ENCODE assay signal across 9 cellular contexts in genomic region chr10:101355307-101355706, GRCh38. TPM values are rescaled to one million over a fixed set of nuclear protein-coding genes. Genes with fewer than 3 reads are reported as not detected.
DNase-seq lines count a peak whose midpoint lies in the region; ATAC-seq, FAIRE-seq and TF ChIP-seq lines count a peak whose summit lies in the region.
"Had no signal": no experiment of that assay in that cellular context is flagged by ENCODE, and none has a peak within 500 bp of the region (broad histone marks: within the 10 kb centered on the region; RNA-seq: fewer than 3 reads in every experiment).

No MANE protein-coding gene starts in this region.

- H3K27me3 Mint-ChIP-seq in CD14-positive monocyte (ENCODE audit: low read depth in 3 of 3) = peaks cover 3 to 6% (median 4%) of the 10 kb centered on the region in 3 donors

- H3K4me3 ChIP-seq in OCI-LY7 (ENCODE audit: low read depth, low read length, poor library complexity, severe bottlenecking) (peak overlapping the region; percentile 86), endothelial cell of umbilical vein (replicated peaks in 1 of 3; ENCODE audit: insufficient read depth in 1 of 3, low read depth in 1 of 3, low read length in 3 of 3) (peak overlapping the region in 1 of 3 experiments; percentile 73), trophoblast cell (ENCODE audit: low read depth, low read length) (no peak overlapping the region)

- peak overlapping the region; percentile 75; the same call in 1 of the 2 replicates for H3K9ac ChIP-seq in ES-I3 (ENCODE audit: low read depth, low read length)
- no peak overlapping the region for H3K9ac ChIP-seq in endothelial cell of umbilical vein (replicated peaks; ENCODE audit: extremely low read depth, insufficient read depth, low read length)
- H3K9ac ChIP-seq in trophoblast cell (ENCODE audit: low read length) = no peak overlapping the region

- CTCF ChIA-PET in OCI-LY7 (lab: Charles Lee; ENCODE audit: unreplicated experiment) (no interaction called here), endothelial cell of umbilical vein (lab: Charles Lee) (interaction anchor here (1.0 to 3.3 kb wide), 6 partner anchors 12 to 112 kb away, joined by 3 to 19 read pairs (median 5); no protein-coding TSS in a partner anchor)

- peak overlapping the region; percentile 77 for H3K4me2 ChIP-seq in OCI-LY7 (ENCODE audit: low read length)
- peak overlapping the region; percentile 91 for H3K4me2 ChIP-seq in endothelial cell of umbilical vein (ENCODE audit: insufficient read depth, low read length)
- H3K4me2 ChIP-seq in trophoblast cell (ENCODE audit: low read length) = peak overlapping the region; percentile 83

- H4K8ac ChIP-seq in trophoblast cell (ENCODE audit: low read depth, low read length) = no peak overlapping the region

- H3K4me1 ChIP-seq in ES-I3 (ENCODE audit: insufficient read depth, low read length) (no peaks in the 10 kb centered on the region; the same call in 1 of the 2 replicates), OCI-LY7 (ENCODE audit: insufficient read depth, low read length, poor library complexity, severe bottlenecking) (peaks cover 14% of the 10 kb centered on the region), endothelial cell of umbilical vein (ENCODE audit: control insufficient read depth, extremely low read depth, insufficient read depth, low read length) (peaks cover 11% of the 10 kb centered on the region), trophoblast cell (ENCODE audit: control insufficient read depth in 1 of 2, insufficient read depth in 2 of 2, low read length in 2 of 2) (peaks cover 3 to 4% of the 10 kb centered on the region in 2 experiments)

- no peak overlapping the region for H4K12ac ChIP-seq in trophoblast cell (ENCODE audit: low read depth, low read length)

- no peaks in the 10 kb centered on the region for H3K9me2 ChIP-seq in OCI-LY7 (ENCODE audit: insufficient read depth, low read length)

- WGBS in trophoblast cell (ENCODE audit: extremely low coverage, insufficient coverage, insufficient read length) = no CpG with 5 or more reads among the region's 4 CpGs

- H3K4ac ChIP-seq in trophoblast cell (ENCODE audit: low read depth, low read length) = no peak overlapping the region

- no peaks in the 10 kb centered on the region for H3K9me3 Mint-ChIP-seq in CD14-positive monocyte

- H3K9me1 ChIP-seq in endothelial cell of umbilical vein (replicated peaks; ENCODE audit: control insufficient read depth, extremely low read depth, insufficient read depth, low read length) = no peaks in the 10 kb centered on the region

- no peak overlapping the region for H2BK5ac ChIP-seq in trophoblast cell (ENCODE audit: low read depth, low read length, poor library complexity)

- peaks cover 4 to 10% of the 10 kb centered on the region in 2 donors for H3K36me3 Mint-ChIP-seq in CD14-positive monocyte

- H3K79me1 ChIP-seq in trophoblast cell (ENCODE audit: low read length) = peaks cover 7% of the 10 kb centered on the region

- H4K91ac ChIP-seq in trophoblast cell (ENCODE audit: low read depth, low read length) = no peak overlapping the region

- intact Hi-C loops in OCI-LY7 (cut with micrococcal nuclease; ENCODE audit: unreplicated experiment) (no loop called here), endothelial cell of umbilical vein (cut with micrococcal nuclease) (no loop called here), CD14-positive monocyte (cut with micrococcal nuclease) (loop anchor here in 1 of 2 donors (10.0 kb wide), 1 partner anchor 459 kb away; the partner anchor contains the start of gene OGA)

- no peak overlapping the region for H3K27ac ChIP-seq in OCI-LY7 (ENCODE audit: low read depth, low read length, poor library complexity, severe bottlenecking)
- no peak overlapping the region for H3K27ac ChIP-seq in endothelial cell of umbilical vein (ENCODE audit: insufficient read depth, low read depth, low read length)
- H3K27ac ChIP-seq in trophoblast cell (ENCODE audit: low read depth, low read length) = no peak overlapping the region

- peaks cover 12% of the 10 kb centered on the region for H3K79me2 ChIP-seq in OCI-LY7 (ENCODE audit: insufficient read depth, low read depth, low read length)
- H3K79me2 ChIP-seq in endothelial cell of umbilical vein (ENCODE audit: control insufficient read depth, insufficient read depth, low read length) = peaks cover 13% of the 10 kb centered on the region
- peaks cover 7% of the 10 kb centered on the region for H3K79me2 ChIP-seq in trophoblast cell (ENCODE audit: control insufficient read depth, insufficient read depth, low read length, poor library complexity)

- FAIRE-seq in endothelial cell of umbilical vein (lab: Jason Lieb, UNC) = no peak

- H3K36me3 ChIP-seq in ES-I3 (ENCODE audit: insufficient read depth, low read length) (no peaks in the 10 kb centered on the region), OCI-LY7 (ENCODE audit: insufficient read depth, low read length) (no peaks in the 10 kb centered on the region), endothelial cell of umbilical vein (ENCODE audit: control insufficient read depth in 2 of 2, extremely low read depth in 1 of 2, insufficient read depth in 2 of 2, low read length in 2 of 2) (no peaks in the 10 kb centered on the region), trophoblast cell (ENCODE audit: control insufficient read depth in 1 of 2, insufficient read depth in 2 of 2, low read length in 2 of 2) (peaks cover 0 to 2% of the 10 kb centered on the region in 2 experiments)

- peaks cover 0 to 4% of the 10 kb centered on the region in 2 experiments for H3K27me3 ChIP-seq in endothelial cell of umbilical vein (ENCODE audit: control insufficient read depth in 2 of 2, insufficient read depth in 2 of 2, low read length in 2 of 2)
- no peaks in the 10 kb centered on the region for H3K27me3 ChIP-seq in trophoblast cell (ENCODE audit: insufficient read depth, low read length)

- no peak overlapping the region; the same call in 1 of the 2 replicates for H2AFZ ChIP-seq in OCI-LY7 (ENCODE audit: low read length)
- no peak overlapping the region for H2AFZ ChIP-seq in endothelial cell of umbilical vein (ENCODE audit: low read depth, low read length)
- no peak overlapping the region for H2AFZ ChIP-seq in trophoblast cell (ENCODE audit: insufficient read depth, low read length, poor library complexity)

- H2AK5ac ChIP-seq in trophoblast cell (ENCODE audit: low read length) = no peak overlapping the region

- POLR2A ChIA-PET in OCI-LY7 (lab: Charles Lee) = interaction anchor here (1.3 kb wide), 2 partner anchors 13 to 16 kb away, joined by 3 to 5 read pairs; no protein-coding TSS in a partner anchor
- POLR2A ChIA-PET in endothelial cell of umbilical vein (lab: Charles Lee) = no interaction called here

- no peak for TF ChIP-seq POLR2A in endothelial cell of umbilical vein (IDR thresholded peaks at IDR 0.05; ENCODE audit: low read depth, low read length)

- TF ChIP-seq CTCF in OCI-LY7 (conservative IDR thresholded peaks at IDR 0.05; ENCODE audit: low read length) (no peak), endothelial cell of umbilical vein (IDR thresholded peaks at IDR 0.05; ENCODE audit: extremely low read depth in 1 of 2, insufficient read depth in 1 of 2, low read depth in 1 of 2, low read length in 2 of 2) (no peak), CD14-positive monocyte (IDR thresholded peaks at IDR 0.05) (no peak)

- H3K9me3 ChIP-seq in ES-I3 (ENCODE audit: control insufficient read depth, insufficient read depth, low read length) (no peaks in the 10 kb centered on the region), OCI-LY7 (ENCODE audit: low read length) (no peaks in the 10 kb centered on the region), endothelial cell of umbilical vein (replicated peaks; ENCODE audit: control insufficient read depth, insufficient read depth, low read length) (no peaks in the 10 kb centered on the region), trophoblast cell (ENCODE audit: insufficient read depth, low read depth, low read length) (no peaks in the 10 kb centered on the region)

- H3K4me1 Mint-ChIP-seq in CD14-positive monocyte = peaks cover 20% of the 10 kb centered on the region

- ATAC-seq in GM19395 (IDR thresholded peaks at IDR 0.05; ENCODE audit: unreplicated experiment) (no peak), HG02981 (IDR thresholded peaks at IDR 0.05; ENCODE audit: unreplicated experiment) (no peak)

- BruUV-seq in OCI-LY7 (replicated peaks; lab: Mats Ljungman, UMichigan) = TSS peak; percentile 54
- BruUV-seq in endothelial cell of umbilical vein (replicated peaks; lab: Mats Ljungman, UMichigan) = no TSS peak

- no peak overlapping the region for H2BK120ac ChIP-seq in trophoblast cell (ENCODE audit: insufficient read depth, low read length, poor library complexity)

- H4K20me1 ChIP-seq in OCI-LY7 (ENCODE audit: insufficient read depth, low read length) (no peaks in the 10 kb centered on the region), endothelial cell of umbilical vein (replicated peaks; ENCODE audit: control insufficient read depth, extremely low read depth, insufficient read depth, low read length) (no peaks in the 10 kb centered on the region)

- no peak overlapping the region for H3K27ac Mint-ChIP-seq in CD14-positive monocyte

- no peak overlapping the region for H2BK12ac ChIP-seq in trophoblast cell (ENCODE audit: low read length)

- DNase-seq in OCI-LY7 (ENCODE audit: low spot score) (no peak), endothelial cell of umbilical vein (ENCODE audit: low read depth, low spot score) (no peak), trophoblast cell (no peak), CD14-positive monocyte (ENCODE audit: low spot score) (no peak), NCI-H748 treated with DMSO at 0.1 percent for 48 hours (lab: John Stamatoyannopoulos, UW) (no peak)
- DNase-seq: hypothalamus had no signal

- no peak overlapping the region for H3K14ac ChIP-seq in trophoblast cell (ENCODE audit: low read length)

- dilution Hi-C loops in endothelial cell of umbilical vein (cut with MboI; ENCODE audit: extremely low pct_ligation_motif_present, low sequenced_read_pairs) = no loop called here

- peak overlapping the region in 1 of 2 donors; percentile 93 for H3K4me3 Mint-ChIP-seq in CD14-positive monocyte

- H3K23ac ChIP-seq in trophoblast cell (ENCODE audit: low read length) = no peak overlapping the region

- no peak overlapping the region for H3K18ac ChIP-seq in trophoblast cell (ENCODE audit: low read length)

TF ChIP-seq in endothelial cell of umbilical vein, 7 proteins besides CTCF, POLR2A, EP300 and RAD21 (continues in another document):
- no peak for TF ChIP-seq JUN (IDR thresholded peaks at IDR 0.05; ENCODE audit: borderline replicate concordance, insufficient read depth, insufficient read length, low read depth)

RNA-seq across cellular contexts. Expression of gene BTRC, which starts 1.3 kb away (rescaled TPM):
- 6.1 and 7.3 TPM in 2 replicates for total RNA-seq in OCI-LY7 (2014; rRNA removed; shearing (Covaris generic))
- 17.2 and 17.8 TPM in 2 replicates for total RNA-seq in OCI-LY7 (2022)
- 18.5 and 19.7 TPM in 2 replicates for total RNA-seq in endothelial cell of umbilical vein
- polyA plus RNA-seq in endothelial cell of umbilical vein = 10.0 and 11.6 TPM in 2 replicates
- 8.1 and 8.4 TPM in 2 replicates for polyA plus RNA-seq in endothelial cell of umbilical vein (2011; cell fraction: cytosol; rRNA removed)
- 22.1 and 23.8 TPM in 2 replicates for polyA plus RNA-seq in endothelial cell of umbilical vein (2011; cell fraction: nucleus; rRNA removed)
- 17.7 and 17.9 TPM in 2 replicates for polyA plus RNA-seq in endothelial cell of umbilical vein (2012)
- 32.2 and 33.9 TPM in 2 replicates for polyA minus RNA-seq in endothelial cell of umbilical vein
- 10.0 TPM for polyA minus RNA-seq in endothelial cell of umbilical vein (2011; cell fraction: cytosol; rRNA and poly(A)+ RNA removed)
- polyA minus RNA-seq in endothelial cell of umbilical vein (2011; cell fraction: nucleus; rRNA and poly(A)+ RNA removed) = 24.4 and 31.6 TPM in 2 replicates
- polyA plus RNA-seq in trophoblast cell (2013) = 6.8 and 7.6 TPM in 2 replicates
- 1 to 10 TPM; 2.8 to 4.3 TPM for polyA plus RNA-seq in CD14-positive monocyte
